8 cellular contexts compared by ENCODE assay signal in genomic region chr3:32733631-32734229, GRCh38. TPM values are rescaled to one million over a fixed set of nuclear protein-coding genes. Genes with fewer than 3 reads are reported as not detected.
DNase-seq lines count a peak whose midpoint lies in the region; ATAC-seq and TF ChIP-seq lines count a peak whose summit lies in the region.

No MANE protein-coding gene starts in this region.

- CTCF ChIA-PET in Caco-2 (lab: Charles Lee), result no interaction called here

- no peak overlapping the region for H3K4me3 Mint-ChIP-seq in Caco-2 (ENCODE audit: unreplicated experiment)

- no peaks in the 10 kb centered on the region for H3K27me3 ChIP-seq in Caco-2 (replicated peaks; ENCODE audit: control insufficient read depth, insufficient read depth, low read length)

- no peaks in the 10 kb centered on the region for H3K27me3 Mint-ChIP-seq in Caco-2 (ENCODE audit: insufficient read depth, unreplicated experiment)

- H3K36me3 Mint-ChIP-seq in Caco-2 (ENCODE audit: insufficient read depth, unreplicated experiment), result peaks cover 38% of the 10 kb centered on the region

- H3K4me1 ChIP-seq in Caco-2, result no peaks in the 10 kb centered on the region

- H3K9me3 Mint-ChIP-seq in Caco-2 (ENCODE audit: unreplicated experiment), result no peaks in the 10 kb centered on the region

- peak; percentile 47 to 52 for TF ChIP-seq CTCF in Caco-2 (IDR thresholded peaks at IDR 0.05; ENCODE audit: insufficient read depth in 1 of 2, low read depth in 1 of 2, low read length in 1 of 2, severe bottlenecking in 1 of 2, unreplicated experiment in 1 of 2)

- no peaks in the 10 kb centered on the region for H3K4me1 Mint-ChIP-seq in Caco-2 (ENCODE audit: low read depth, unreplicated experiment)

- no TSS peak for BruUV-seq in Caco-2 (replicated peaks; lab: Mats Ljungman, UMichigan)

- H3K9me3 ChIP-seq in Caco-2, result no peaks in the 10 kb centered on the region

- H3K4me3 ChIP-seq in Caco-2 (ENCODE audit: low read depth, low read length), result no peak overlapping the region

- no peak overlapping the region for H3K27ac Mint-ChIP-seq in Caco-2 (ENCODE audit: unreplicated experiment)

- no peaks in the 10 kb centered on the region; the same call in 1 of the 2 replicates for H3K36me3 ChIP-seq in Caco-2 (ENCODE audit: control insufficient read depth, insufficient read depth, low read length)

- DNase-seq in Caco-2 (peak in 1 of 2 experiments; percentile 39), SHP77 (lab: John Stamatoyannopoulos, UW) (peak; percentile 1 to 41), fibroblast of gingiva (ENCODE audit: low read depth) (peak; percentile 42), renal cortical epithelial cell (ENCODE audit: low read depth) (peak; percentile 62), NCI-H1436 treated with DMSO at 0.1 percent for 48 hours (lab: John Stamatoyannopoulos, UW) (no peak)

- ATAC-seq in HG02973 (IDR thresholded peaks at IDR 0.05; ENCODE audit: unreplicated experiment), result peak; percentile 60
- no peak for ATAC-seq in HG03280 (IDR thresholded peaks at IDR 0.05; ENCODE audit: unreplicated experiment)
- no peak for ATAC-seq in GM18520 (IDR thresholded peaks at IDR 0.05; ENCODE audit: unreplicated experiment)

- intact Hi-C loops in Caco-2 (cut with micrococcal nuclease; ENCODE audit: unreplicated experiment), result loop anchor here (1.0 kb wide), 2 partner anchors 48 to 201 kb away; no protein-coding TSS in a partner anchor

- POLR2A ChIA-PET in Caco-2 (lab: Charles Lee), result no interaction called here

RNA-seq across cellular contexts. Expression of gene CNOT10, which starts 48.7 kb away (rescaled TPM):
- total RNA-seq in Caco-2 (2022) (37.2 and 49.5 TPM in 2 replicates), renal cortical epithelial cell (21.7 and 24.3 TPM in 2 replicates)
